In the genomic region with DNA sequence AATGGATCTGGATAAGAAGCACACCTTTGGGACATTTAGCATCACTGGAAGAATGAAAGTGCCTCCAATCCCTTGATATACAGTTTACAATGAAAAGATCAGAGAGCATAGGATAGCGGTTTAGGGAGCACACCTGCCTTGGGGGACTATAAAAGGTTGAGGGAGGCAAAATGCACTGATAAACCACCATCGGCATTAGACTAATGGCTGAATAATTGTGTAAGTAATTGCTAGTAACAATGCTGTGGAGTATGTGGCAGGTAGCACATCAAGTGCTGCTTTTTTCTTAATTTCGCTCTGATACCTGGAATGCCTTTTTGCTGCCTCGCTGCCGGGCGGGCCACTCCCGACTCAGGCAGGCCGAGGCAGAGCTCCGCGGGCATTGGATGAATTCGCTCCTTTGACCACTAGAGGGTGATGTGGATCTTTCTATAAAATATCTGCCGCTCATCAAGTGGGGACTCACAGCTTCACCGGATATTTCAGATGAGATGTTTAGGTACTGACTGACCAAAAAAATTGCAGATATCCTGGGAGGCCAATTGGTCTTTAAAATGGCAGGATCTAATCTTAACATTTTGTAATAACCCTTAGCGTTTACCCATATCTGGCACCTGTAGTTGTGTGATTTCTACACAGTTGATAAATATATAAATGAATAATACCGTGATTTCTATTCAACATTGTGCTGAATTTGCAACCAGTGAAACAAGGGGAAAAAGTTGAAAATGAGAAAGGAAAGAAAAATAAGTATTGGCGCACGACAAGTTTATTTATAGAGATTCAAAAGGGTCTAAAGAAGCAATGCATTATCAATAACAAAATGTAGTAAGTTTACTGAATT, we compare ENCODE assay signal across 8 cellular contexts.
DNase-seq lines count a peak whose midpoint lies in the region; ATAC-seq, FAIRE-seq and TF ChIP-seq lines count a peak whose summit lies in the region.

No MANE protein-coding gene starts in this region.

- CTCF ChIA-PET in HepG2 (lab: Yijun Ruan, JAX; ENCODE audit: low intra/inter-chr PET ratio, low total read pairs), result interaction anchor here (2.2 kb wide), 1 partner anchor 151 kb away, joined by 30 read pairs; no protein-coding TSS in a partner anchor

- no peaks in the 10 kb centered on the region for H3K9me3 Mint-ChIP-seq in chondrocyte (ENCODE audit: low read depth)

- POLR2A ChIA-PET in HepG2 (lab: Yijun Ruan, JAX), result no interaction called here

- H3K27ac ChIP-seq in BLaER1 (no peak overlapping the region), HepG2 (ENCODE audit: extremely low read length, insufficient read depth, low read length) (no peak overlapping the region)

- WGBS in HepG2 (ENCODE audit: low lambda C conversion rate), result 11% methylated on average over 17 of the region's 17 CpGs

- no peak overlapping the region for H3K4me3 Mint-ChIP-seq in chondrocyte (ENCODE audit: unreplicated experiment)

- ATAC-seq in GM18870 (IDR thresholded peaks at IDR 0.05; ENCODE audit: unreplicated experiment) (peak; percentile 96), HG03097 (IDR thresholded peaks at IDR 0.05; ENCODE audit: low FRiP score, unreplicated experiment) (peak; percentile 91), HepG2 (peak; percentile 96)

- peaks cover 12% of the 10 kb centered on the region for H3K4me1 Mint-ChIP-seq in chondrocyte (ENCODE audit: low read depth)

- BruUV-seq in HepG2 (replicated peaks; lab: Mats Ljungman, UMichigan), result no TSS peak

- TF ChIP-seq EP300 in HepG2 (IDR thresholded peaks at IDR 0.05; ENCODE audit: low read depth in 2 of 2, low read length in 2 of 2) (no peak), HepG2 (CRISPR knock-in tag; IDR thresholded peaks at IDR 0.05; ENCODE audit: borderline replicate concordance) (no peak)

- DNase-seq in NCI-H2171 (lab: John Stamatoyannopoulos, UW) (peak; percentile 60), chondrocyte (ENCODE audit: low spot score) (no peak), HepG2 (ENCODE audit: low spot score) (peak; percentile 32)
- peak; percentile 45 for DNase-seq in activated CD4-positive, CD25-positive, alpha-beta regulatory T cell treated with anti-CD3 and anti-CD28 coated beads, Interleukin-2, amount 50 U/mL, for 72 hours
- peak; percentile 31 for DNase-seq in stimulated activated CD8-positive, alpha-beta memory T cell treated with anti-CD3 and anti-CD28 coated beads, Interleukin-12 subunit alpha, Interleukin-12 subunit beta, amount 100 ng/mL, for 1 hour (ENCODE audit: low read depth)

- no peaks in the 10 kb centered on the region for H3K36me3 Mint-ChIP-seq in chondrocyte (ENCODE audit: low read depth)

- intact Hi-C loops in HepG2 (cut with micrococcal nuclease; ENCODE audit: unreplicated experiment), result loop anchor here (1.0 to 2.0 kb wide), 3 partner anchors 151 to 234 kb away; no protein-coding TSS in a partner anchor

- H3K9ac ChIP-seq in BLaER1 (no peak overlapping the region), HepG2 (ENCODE audit: insufficient read depth, low read depth, low read length) (no peak overlapping the region)

- H3K36me3 ChIP-seq in BLaER1 (no peaks in the 10 kb centered on the region), HepG2 (replicated peaks in 1 of 2; ENCODE audit: control insufficient read depth in 1 of 2, insufficient read depth in 2 of 2, low read length in 2 of 2) (no peaks in the 10 kb centered on the region)

- TF ChIP-seq CTCF in chondrocyte (IDR thresholded peaks at IDR 0.05) (peak; percentile 91), HepG2 (CRISPR knock-in tag; IDR thresholded peaks at IDR 0.05) (peak; percentile 74)

- H3K27ac Mint-ChIP-seq in chondrocyte (ENCODE audit: unreplicated experiment), result no peak overlapping the region

- TF ChIP-seq RAD21 in HepG2 (CRISPR knock-in tag; IDR thresholded peaks at IDR 0.05), result peak; percentile 50; the same call in 1 of the 2 replicates

- H3K4me2 ChIP-seq in BLaER1, result 0 out of 2 replicates have a peak overlapping the region, but pooled peaks have one; percentile 23
- no peak overlapping the region for H3K4me2 ChIP-seq in HepG2 (ENCODE audit: low read depth, low read length)

- H3K4me3 ChIP-seq in BLaER1, result no peak overlapping the region
- no peak overlapping the region for H3K4me3 ChIP-seq in HepG2 (replicated peaks in 1 of 3; ENCODE audit: insufficient read depth in 1 of 3, low read depth in 2 of 3, low read length in 3 of 3)

- H3K27me3 Mint-ChIP-seq in chondrocyte (ENCODE audit: low read depth), result peaks cover 36% of the 10 kb centered on the region

- H3K4me1 ChIP-seq in BLaER1 (peaks cover 8% of the 10 kb centered on the region), HepG2 (ENCODE audit: insufficient read depth, low read length) (no peaks in the 10 kb centered on the region)

- H3K9me3 ChIP-seq in BLaER1 (no peaks in the 10 kb centered on the region), HepG2 (ENCODE audit: low read length) (no peaks in the 10 kb centered on the region)

- in situ Hi-C loops in HepG2 (cut with HindIII; ENCODE audit: extremely low pct_ligation_motif_present, low pct_unique_long_range_greater_than_20kb), result loop anchor here (5.0 kb wide), 1 partner anchor 150 kb away; no protein-coding TSS in a partner anchor

- peak; percentile 54 for FAIRE-seq in HepG2 (lab: Jason Lieb, UNC)

- TF ChIP-seq POLR2A in HepG2 (IDR thresholded peaks at IDR 0.05; ENCODE audit: insufficient read depth in 1 of 2, low read depth in 2 of 2, low read length in 2 of 2), result no peak

- H3K27me3 ChIP-seq in BLaER1 (no peaks in the 10 kb centered on the region), HepG2 (ENCODE audit: control insufficient read depth in 1 of 2, insufficient read depth in 2 of 2, low read length in 2 of 2) (peaks cover 0 to 22% of the 10 kb centered on the region in 2 experiments; a peak in 2 of 5 replicates)

- H3K79me2 ChIP-seq in HepG2 (ENCODE audit: insufficient read depth, low read length), result no peaks in the 10 kb centered on the region

- H2AFZ ChIP-seq in HepG2 (ENCODE audit: low read length), result no peak overlapping the region

- H4K20me1 ChIP-seq in BLaER1, result no peaks in the 10 kb centered on the region
- no peaks in the 10 kb centered on the region for H4K20me1 ChIP-seq in HepG2 (ENCODE audit: insufficient read depth, low read length)

TF ChIP-seq in HepG2, 621 proteins besides CTCF, POLR2A, EP300 and RAD21 (continues in another document):
- TF ChIP-seq, protein P1, sequence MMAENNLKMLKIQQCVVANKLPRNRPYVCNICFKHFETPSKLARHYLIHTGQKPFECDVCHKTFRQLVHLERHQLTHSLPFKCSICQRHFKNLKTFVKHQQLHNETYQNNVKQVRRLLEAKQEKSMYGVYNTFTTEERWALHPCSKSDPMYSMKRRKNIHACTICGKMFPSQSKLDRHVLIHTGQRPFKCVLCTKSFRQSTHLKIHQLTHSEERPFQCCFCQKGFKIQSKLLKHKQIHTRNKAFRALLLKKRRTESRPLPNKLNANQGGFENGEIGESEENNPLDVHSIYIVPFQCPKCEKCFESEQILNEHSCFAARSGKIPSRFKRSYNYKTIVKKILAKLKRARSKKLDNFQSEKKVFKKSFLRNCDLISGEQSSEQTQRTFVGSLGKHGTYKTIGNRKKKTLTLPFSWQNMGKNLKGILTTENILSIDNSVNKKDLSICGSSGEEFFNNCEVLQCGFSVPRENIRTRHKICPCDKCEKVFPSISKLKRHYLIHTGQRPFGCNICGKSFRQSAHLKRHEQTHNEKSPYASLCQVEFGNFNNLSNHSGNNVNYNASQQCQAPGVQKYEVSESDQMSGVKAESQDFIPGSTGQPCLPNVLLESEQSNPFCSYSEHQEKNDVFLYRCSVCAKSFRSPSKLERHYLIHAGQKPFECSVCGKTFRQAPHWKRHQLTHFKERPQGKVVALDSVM (CRISPR knock-in tag; IDR thresholded peaks at IDR 0.05), result no peak
- no peak for TF ChIP-seq CHCHD3 (CRISPR knock-in tag; IDR thresholded peaks at IDR 0.05)
- no peak for TF ChIP-seq TOPORS (CRISPR knock-in tag; IDR thresholded peaks at IDR 0.05)
- 0 out of 2 replicates have a peak, but pooled peaks have one; percentile 62 for TF ChIP-seq EZH2 (conservative IDR thresholded peaks at IDR 0.05; ENCODE audit: low read depth, low read length)
- no peak for TF ChIP-seq XBP1 (CRISPR knock-in tag; IDR thresholded peaks at IDR 0.05)
- TF ChIP-seq STAG1 (CRISPR knock-in tag; IDR thresholded peaks at IDR 0.05), result peak; percentile 66
- peak; percentile 26; the same call in 1 of the 2 replicates for TF ChIP-seq SMC3 (IDR thresholded peaks at IDR 0.05; ENCODE audit: low read length)
- no peak for TF ChIP-seq ZNF619 (CRISPR knock-in tag; IDR thresholded peaks at IDR 0.05)
- no peak for TF ChIP-seq NR2C2 (CRISPR knock-in tag; IDR thresholded peaks at IDR 0.05; ENCODE audit: borderline replicate concordance)
- TF ChIP-seq CEBPG (CRISPR knock-in tag; IDR thresholded peaks at IDR 0.05), result no peak
- TF ChIP-seq DMAP1 (CRISPR knock-in tag; IDR thresholded peaks at IDR 0.05), result no peak
- TF ChIP-seq, protein P2, sequence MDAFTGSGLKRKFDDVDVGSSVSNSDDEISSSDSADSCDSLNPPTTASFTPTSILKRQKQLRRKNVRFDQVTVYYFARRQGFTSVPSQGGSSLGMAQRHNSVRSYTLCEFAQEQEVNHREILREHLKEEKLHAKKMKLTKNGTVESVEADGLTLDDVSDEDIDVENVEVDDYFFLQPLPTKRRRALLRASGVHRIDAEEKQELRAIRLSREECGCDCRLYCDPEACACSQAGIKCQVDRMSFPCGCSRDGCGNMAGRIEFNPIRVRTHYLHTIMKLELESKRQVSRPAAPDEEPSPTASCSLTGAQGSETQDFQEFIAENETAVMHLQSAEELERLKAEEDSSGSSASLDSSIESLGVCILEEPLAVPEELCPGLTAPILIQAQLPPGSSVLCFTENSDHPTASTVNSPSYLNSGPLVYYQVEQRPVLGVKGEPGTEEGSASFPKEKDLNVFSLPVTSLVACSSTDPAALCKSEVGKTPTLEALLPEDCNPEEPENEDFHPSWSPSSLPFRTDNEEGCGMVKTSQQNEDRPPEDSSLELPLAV (CRISPR knock-in tag; conservative IDR thresholded peaks at IDR 0.05; ENCODE audit: low read depth), result no peak
- TF ChIP-seq, protein P3, sequence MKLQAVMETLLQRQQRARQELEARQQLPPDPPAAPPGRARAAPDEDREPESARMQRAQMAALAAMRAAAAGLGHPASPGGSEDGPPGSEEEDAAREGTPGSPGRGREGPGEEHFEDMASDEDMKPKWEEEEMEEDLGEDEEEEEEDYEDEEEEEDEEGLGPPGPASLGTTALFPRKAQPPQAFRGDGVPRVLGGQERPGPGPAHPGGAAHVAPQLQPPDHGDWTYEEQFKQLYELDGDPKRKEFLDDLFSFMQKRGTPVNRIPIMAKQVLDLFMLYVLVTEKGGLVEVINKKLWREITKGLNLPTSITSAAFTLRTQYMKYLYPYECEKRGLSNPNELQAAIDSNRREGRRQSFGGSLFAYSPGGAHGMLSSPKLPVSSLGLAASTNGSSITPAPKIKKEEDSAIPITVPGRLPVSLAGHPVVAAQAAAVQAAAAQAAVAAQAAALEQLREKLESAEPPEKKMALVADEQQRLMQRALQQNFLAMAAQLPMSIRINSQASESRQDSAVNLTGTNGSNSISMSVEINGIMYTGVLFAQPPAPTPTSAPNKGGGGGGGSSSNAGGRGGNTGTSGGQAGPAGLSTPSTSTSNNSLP (IDR thresholded peaks at IDR 0.05; ENCODE audit: low read depth, low read length), result 0 out of 2 replicates have a peak, but pooled peaks have one; percentile 26
- no peak for TF ChIP-seq NFYC (CRISPR knock-in tag; IDR thresholded peaks at IDR 0.05)
- no peak for TF ChIP-seq ZNF670 (CRISPR knock-in tag; IDR thresholded peaks at IDR 0.05; ENCODE audit: borderline replicate concordance)
